9 cellular contexts compared by ENCODE assay signal in the genomic region with DNA sequence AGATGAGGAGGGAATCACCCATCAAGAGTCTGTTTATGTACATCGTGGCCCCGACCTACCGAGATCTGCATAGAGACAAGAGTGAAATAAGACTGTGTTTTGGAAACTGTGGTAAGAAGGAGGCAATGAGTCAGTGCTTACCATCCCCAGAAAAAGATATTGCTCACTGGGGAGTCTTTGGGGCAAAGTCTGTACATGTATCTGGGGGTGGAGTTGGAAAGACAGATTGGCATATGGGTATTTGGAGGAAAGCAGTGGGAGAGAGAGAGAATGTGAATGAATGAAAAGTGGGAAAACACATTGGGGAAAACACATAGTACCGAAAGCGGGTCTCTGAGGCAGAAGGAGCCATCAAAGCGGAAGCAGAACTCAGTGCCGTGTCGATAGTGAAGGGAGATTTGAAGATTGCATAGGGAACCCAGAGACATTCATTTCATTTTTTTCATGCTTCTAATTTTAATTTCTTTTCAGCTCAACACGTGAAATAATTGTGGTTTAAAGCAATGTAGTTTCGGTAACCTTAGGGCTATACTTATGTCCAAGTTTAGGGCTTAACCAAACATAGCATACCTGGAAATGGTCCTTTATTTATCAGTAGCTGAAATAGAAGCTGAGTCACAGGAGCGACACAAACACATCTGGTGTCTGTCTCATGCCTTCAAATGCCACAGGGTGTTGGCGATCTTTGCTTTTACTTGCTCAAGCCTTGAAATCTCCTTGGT.
A peak's percentile ranks its signal among the peaks of the same experiment; 100 is the strongest.
DNase-seq lines count a peak whose midpoint lies in the region; ATAC-seq lines count a peak whose summit lies in the region.
"Had no signal": no experiment of that assay in that cellular context is flagged by ENCODE, and none has a peak within 500 bp of the region (broad histone marks: within the 10 kb centered on the region; RNA-seq: fewer than 3 reads in every experiment).

No MANE protein-coding gene starts in this region.

- no peak overlapping the region for H4K12ac ChIP-seq in trophoblast cell (ENCODE audit: low read depth, low read length)

- H3K9ac ChIP-seq in trophoblast cell (ENCODE audit: low read length), result no peak overlapping the region

- WGBS in trophoblast cell (ENCODE audit: extremely low coverage, insufficient coverage, insufficient read length), result no CpG with 5 or more reads among the region's 12 CpGs

- H3K27ac ChIP-seq in trophoblast cell (ENCODE audit: low read depth, low read length), result no peak overlapping the region
- H3K27ac ChIP-seq: VCaP had no signal

- peaks cover 2% of the 10 kb centered on the region for H3K36me3 Mint-ChIP-seq in activated naive CD8-positive, alpha-beta T cell treated with anti-CD3 and anti-CD28 coated beads for 36 hours

- H2AK5ac ChIP-seq in trophoblast cell (ENCODE audit: low read length), result no peak overlapping the region

- peaks cover 3% of the 10 kb centered on the region for H3K27me3 Mint-ChIP-seq in activated naive CD8-positive, alpha-beta T cell treated with anti-CD3 and anti-CD28 coated beads for 36 hours

- H3K23ac ChIP-seq in trophoblast cell (ENCODE audit: low read length), result no peak overlapping the region

- H3K79me2 ChIP-seq in trophoblast cell (ENCODE audit: control insufficient read depth, insufficient read depth, low read length, poor library complexity), result no peaks in the 10 kb centered on the region

- peak overlapping the region; percentile 89 for H3K27ac Mint-ChIP-seq in activated naive CD8-positive, alpha-beta T cell treated with anti-CD3 and anti-CD28 coated beads for 36 hours

- no peaks in the 10 kb centered on the region for H3K9me3 ChIP-seq in trophoblast cell (ENCODE audit: insufficient read depth, low read depth, low read length)

- no peak overlapping the region for H2AFZ ChIP-seq in trophoblast cell (ENCODE audit: insufficient read depth, low read length, poor library complexity)

- peaks cover 45% of the 10 kb centered on the region for H3K4me1 Mint-ChIP-seq in activated naive CD8-positive, alpha-beta T cell treated with anti-CD3 and anti-CD28 coated beads for 36 hours

- no peak overlapping the region for H3K4ac ChIP-seq in trophoblast cell (ENCODE audit: low read depth, low read length)

- peak overlapping the region; percentile 60 for H3K4me3 Mint-ChIP-seq in activated naive CD8-positive, alpha-beta T cell treated with anti-CD3 and anti-CD28 coated beads for 36 hours

- DNase-seq in RKO (ENCODE audit: low spot score) (peak; percentile 27), trophoblast cell (peak; percentile 49 to 80), hippocampal formation (lab: John Stamatoyannopoulos, UW) (no peak), DMS153 treated with DMSO at 0.1 percent for 48 hours (lab: John Stamatoyannopoulos, UW; ENCODE audit: unreplicated experiment) (no peak), NCI-H2107 treated with DMSO at 0.1 percent for 48 hours (lab: John Stamatoyannopoulos, UW; ENCODE audit: unreplicated experiment) (no peak)
- peak; percentile 62 for DNase-seq in activated naive CD8-positive, alpha-beta T cell treated with anti-CD3 and anti-CD28 coated beads for 36 hours

- H3K9me3 Mint-ChIP-seq in activated naive CD8-positive, alpha-beta T cell treated with anti-CD3 and anti-CD28 coated beads for 36 hours, result peaks cover 4% of the 10 kb centered on the region

- peaks cover 8% of the 10 kb centered on the region for H3K79me1 ChIP-seq in trophoblast cell (ENCODE audit: low read length)

- H2BK12ac ChIP-seq in trophoblast cell (ENCODE audit: low read length), result peak overlapping the region; percentile 58

- H3K4me1 ChIP-seq in trophoblast cell (ENCODE audit: control insufficient read depth in 1 of 2, insufficient read depth in 2 of 2, low read length in 2 of 2), result peaks cover 6 to 21% of the 10 kb centered on the region in 2 experiments

- no peak overlapping the region for H3K4me2 ChIP-seq in trophoblast cell (ENCODE audit: low read length)

- peak overlapping the region; percentile 11 for H3K14ac ChIP-seq in trophoblast cell (ENCODE audit: low read length)

- H3K27me3 ChIP-seq in trophoblast cell (ENCODE audit: insufficient read depth, low read length), result no peaks in the 10 kb centered on the region

- H4K8ac ChIP-seq in trophoblast cell (ENCODE audit: low read depth, low read length), result no peak overlapping the region

- H3K4me3 ChIP-seq in trophoblast cell (ENCODE audit: low read depth, low read length), result no peak overlapping the region

- H2BK120ac ChIP-seq in trophoblast cell (ENCODE audit: insufficient read depth, low read length, poor library complexity), result no peak overlapping the region

- peak; percentile 67 for ATAC-seq in GM18858 (IDR thresholded peaks at IDR 0.05; ENCODE audit: unreplicated experiment)
- peak; percentile 77 for ATAC-seq in HG02938 (IDR thresholded peaks at IDR 0.05; ENCODE audit: unreplicated experiment)

- H3K18ac ChIP-seq in trophoblast cell (ENCODE audit: low read length), result no peak overlapping the region

- no peak overlapping the region for H2BK5ac ChIP-seq in trophoblast cell (ENCODE audit: low read depth, low read length, poor library complexity)

- H3K36me3 ChIP-seq in trophoblast cell (ENCODE audit: control insufficient read depth in 1 of 2, insufficient read depth in 2 of 2, low read length in 2 of 2), result no peaks in the 10 kb centered on the region

- H4K91ac ChIP-seq in trophoblast cell (ENCODE audit: low read depth, low read length), result peak overlapping the region; percentile 41

Comparison
In these comparisons a context has a peak if more than half of its experiments do, and no peak if none do; other contexts are left out.
1. DNase-seq: peak in RKO (single experiment), activated naive CD8-positive, alpha-beta T cell treated with anti-CD3 and anti-CD28 coated beads for 36 hours (single experiment) and trophoblast cell (2 of 2); none in hippocampal formation (0 of 2), DMS153 treated with DMSO at 0.1 percent for 48 hours (single experiment) and NCI-H2107 treated with DMSO at 0.1 percent for 48 hours (single experiment).